9 cellular contexts compared by ENCODE assay signal in genomic region chr22:45159652-45160462, GRCh38. TPM values are rescaled to one million over a fixed set of nuclear protein-coding genes. Genes with fewer than 3 reads are reported as not detected.
A peak's percentile ranks its signal among the peaks of the same experiment; 100 is the strongest.
DNase-seq lines count a peak whose midpoint lies in the region; ATAC-seq and TF ChIP-seq lines count a peak whose summit lies in the region.
"Had no signal": no experiment of that assay in that cellular context is flagged by ENCODE, and none has a peak within 500 bp of the region (broad histone marks: within the 10 kb centered on the region; RNA-seq: fewer than 3 reads in every experiment).

No MANE protein-coding gene starts in this region.

- H3K4me3 ChIP-seq in HUES48 (ENCODE audit: low read depth, low read length) (no peak overlapping the region), breast epithelium (no peak overlapping the region), Karpas-422 (ENCODE audit: low read length) (no peak overlapping the region)

- H3K4me1 ChIP-seq in HUES48 (ENCODE audit: control insufficient read depth, insufficient read depth, low read length), result peaks cover 14% of the 10 kb centered on the region
- H3K4me1 ChIP-seq in breast epithelium, result no peaks in the 10 kb centered on the region
- H3K4me1 ChIP-seq in Karpas-422 (ENCODE audit: low read length), result peaks cover 17% of the 10 kb centered on the region

- peak overlapping the region; percentile 21; the same call in 1 of the 2 replicates for H3K27ac ChIP-seq in C4-2B
- peak overlapping the region; percentile 25 for H3K27ac ChIP-seq in HUES48 (ENCODE audit: low read depth, low read length)
- H3K27ac ChIP-seq in breast epithelium, result peak overlapping the region; percentile 41 to 65
- no peak overlapping the region for H3K27ac ChIP-seq in Karpas-422 (ENCODE audit: low read length)

- no peaks in the 10 kb centered on the region for H3K9me3 Mint-ChIP-seq in mesothelial cell of epicardium

- H3K9me2 ChIP-seq in Karpas-422 (replicated peaks; ENCODE audit: insufficient read depth, low read length), result no peaks in the 10 kb centered on the region

- H3K27me3 Mint-ChIP-seq in mesothelial cell of epicardium (ENCODE audit: low read depth), result no peaks in the 10 kb centered on the region

- peaks cover 28% of the 10 kb centered on the region for H3K36me3 ChIP-seq in HUES48 (ENCODE audit: control insufficient read depth, insufficient read depth, low read length)
- H3K36me3 ChIP-seq in breast epithelium, result no peaks in the 10 kb centered on the region
- peaks cover 12% of the 10 kb centered on the region; the same call in 1 of the 2 replicates for H3K36me3 ChIP-seq in Karpas-422 (ENCODE audit: insufficient read depth, low read length)

- TF ChIP-seq CTCF in C4-2B (conservative IDR thresholded peaks at IDR 0.05), result no peak; the same call in 1 of the 2 replicates
- TF ChIP-seq CTCF in breast epithelium (IDR thresholded peaks at IDR 0.05), result no peak
- TF ChIP-seq CTCF in mesothelial cell of epicardium (IDR thresholded peaks at IDR 0.05; ENCODE audit: unreplicated experiment), result no peak

- ATAC-seq in HG03354 (IDR thresholded peaks at IDR 0.05; ENCODE audit: poor library complexity, severe bottlenecking, unreplicated experiment), result no peak

- peaks cover 8% of the 10 kb centered on the region for H3K36me3 Mint-ChIP-seq in mesothelial cell of epicardium

- H3K27ac Mint-ChIP-seq in mesothelial cell of epicardium, result peak overlapping the region; percentile 57

- H3K9me3 ChIP-seq in HUES48 (ENCODE audit: control insufficient read depth, insufficient read depth, low read length) (no peaks in the 10 kb centered on the region), breast epithelium (no peaks in the 10 kb centered on the region), Karpas-422 (ENCODE audit: low read length) (no peaks in the 10 kb centered on the region)

- peaks cover 2% of the 10 kb centered on the region; the same call in 1 of the 2 replicates for H4K20me1 ChIP-seq in Karpas-422 (ENCODE audit: insufficient read depth, low read depth, low read length)

- TF ChIP-seq POLR2A in breast epithelium (IDR thresholded peaks at IDR 0.05), result no peak

- intact Hi-C loops in breast epithelium (cut with DNase I; ENCODE audit: low total_unique reads), result loop anchor here (10.0 kb wide), 2 partner anchors 75 to 1055 kb away; no protein-coding TSS in a partner anchor

- H2AFZ ChIP-seq in Karpas-422 (ENCODE audit: low read length), result no peak overlapping the region

- H3K27me3 ChIP-seq in HUES48 (ENCODE audit: control insufficient read depth, insufficient read depth, low read length), result no peaks in the 10 kb centered on the region
- H3K27me3 ChIP-seq in breast epithelium, result no peaks in the 10 kb centered on the region
- H3K27me3 ChIP-seq in Karpas-422 (ENCODE audit: low read length), result no peaks in the 10 kb centered on the region

- peaks cover 74% of the 10 kb centered on the region for H3K79me2 ChIP-seq in Karpas-422 (ENCODE audit: low read length)

- H3K4me3 Mint-ChIP-seq in mesothelial cell of epicardium, result no peak overlapping the region

- H3K4me1 Mint-ChIP-seq in mesothelial cell of epicardium, result peaks cover 35% of the 10 kb centered on the region

- H3K9ac ChIP-seq in HUES48 (ENCODE audit: low read depth, low read length) (no peak overlapping the region), Karpas-422 (ENCODE audit: low read length) (no peak overlapping the region)

- no peak overlapping the region for H3K4me2 ChIP-seq in Karpas-422 (ENCODE audit: low read depth, low read length, poor library complexity, severe bottlenecking)

- DNase-seq in breast epithelium (ENCODE audit: low spot score in 2 of 2) (no peak), mesothelial cell of epicardium (ENCODE audit: low spot score in 2 of 2, unreplicated experiment in 2 of 2) (no peak), Karpas-422 (no peak), SHP77 (lab: John Stamatoyannopoulos, UW) (no peak), SW480 (ENCODE audit: low spot score) (no peak)
- DNase-seq: occipital lobe had no signal

RNA-seq across cellular contexts. Expression of gene NUP50, which starts 3.9 kb away (rescaled TPM):
- total RNA-seq in breast epithelium, result 10 to 100 TPM; 40.6 to 53.9 (median 49.2) TPM
- 45.8 to 54.6 TPM (median 52.9 TPM) in 3 replicates for total RNA-seq in mesothelial cell of epicardium
- total RNA-seq in Karpas-422 (2014; rRNA removed; shearing (Covaris generic); ENCODE audit: low replicate concordance), result 49.8 and 50.7 TPM in 2 replicates
